20 cellular contexts compared by ENCODE assay signal in genomic region chr5:32251864-32252458, GRCh38.
DNase-seq lines count a peak whose midpoint lies in the region; ATAC-seq and TF ChIP-seq lines count a peak whose summit lies in the region.
"Had no signal": no experiment of that assay in that cellular context is flagged by ENCODE, and none has a peak within 500 bp of the region (broad histone marks: within the 10 kb centered on the region; RNA-seq: fewer than 3 reads in every experiment).

No MANE protein-coding gene starts in this region.

- H3K36me3 Mint-ChIP-seq in stimulated activated naive B cell treated with anti-CD40 and anti-IgM and Interleukin-4, amounts not matched to agents 10 μg/mL and 1 μg/mL and 100 μg/mL, for 72 hours = peaks cover 47 to 78% of the 10 kb centered on the region in 2 donors

- no peak overlapping the region for H3K4me2 ChIP-seq in MM.1S (ENCODE audit: low read depth, low read length)
- H3K4me2 ChIP-seq: PC-9 had no signal

- H3K36me3 ChIP-seq in MM.1S (replicated peaks; ENCODE audit: insufficient read depth, low read length) = peaks cover 4% of the 10 kb centered on the region; the same call in 1 of the 2 replicates
- H3K36me3 ChIP-seq: SJSA1 had no signal

- no peaks in the 10 kb centered on the region for H3K79me2 ChIP-seq in MM.1S (ENCODE audit: low read length)

- no peaks in the 10 kb centered on the region for H3K27me3 ChIP-seq in MM.1S (replicated peaks; ENCODE audit: insufficient read depth, low read length)
- H3K27me3 ChIP-seq: SJSA1 had no signal

- TF ChIP-seq CTCF in MM.1S (IDR thresholded peaks at IDR 0.05; ENCODE audit: low read length) = no peak

- H3K9me3 ChIP-seq in MM.1S (replicated peaks; ENCODE audit: insufficient read depth, low read length) = no peaks in the 10 kb centered on the region
- H3K9me3 ChIP-seq: lower lobe of right lung, SJSA1 had no signal

- H4K20me1 ChIP-seq in MM.1S (ENCODE audit: insufficient read depth, low read length) = no peaks in the 10 kb centered on the region

- no peaks in the 10 kb centered on the region for H3K9me2 ChIP-seq in MM.1S (replicated peaks; ENCODE audit: insufficient read depth, low read length)

- peak; percentile 60 for DNase-seq in NCI-H748 (lab: John Stamatoyannopoulos, UW; ENCODE audit: unreplicated experiment)
- DNase-seq in NCI-H748 treated with DMSO at 0.1 percent for 48 hours (lab: John Stamatoyannopoulos, UW) = no peak
- peak; percentile 16 for DNase-seq in NCI-H2107 (lab: John Stamatoyannopoulos, UW)
- peak; percentile 75 for DNase-seq in fibroblast of gingiva (ENCODE audit: low read depth)
- DNase-seq in stimulated activated naive B cell treated with anti-CD40 and anti-IgM and Interleukin-4, amounts not matched to agents 10 μg/mL and 1 μg/mL and 100 μg/mL, for 72 hours = no peak
- DNase-seq in NCI-H2227 treated with DMSO at 0.1 percent for 48 hours (lab: John Stamatoyannopoulos, UW) = no peak
- no peak for DNase-seq in MM.1S
- no peak for DNase-seq in SK-N-DZ (ENCODE audit: low spot score)
- DNase-seq: activated B cell treated with CpG ODN at 0.5 μM for 24 hours; activated CD4-positive, alpha-beta memory T cell treated with anti-CD3 and anti-CD28 coated beads, Interleukin-2, amount 10 ng/mL, durations not matched to agents 7 days and 5 days; activated naive CD4-positive, alpha-beta T cell treated with anti-CD3 and anti-CD28 coated beads for 36 hours; activated T-cell treated with anti-CD3 and anti-CD28 coated beads, Interleukin-2, amount 50 U/mL, for 1 hour; CD4-positive, alpha-beta memory T cell; lower lobe of right lung; NCI-H1436; NCI-H82; occipital lobe; PC-9; right cardiac atrium had no signal

- no peaks in the 10 kb centered on the region for H3K9me3 Mint-ChIP-seq in stimulated activated naive B cell treated with anti-CD40 and anti-IgM and Interleukin-4, amounts not matched to agents 10 μg/mL and 1 μg/mL and 100 μg/mL, for 72 hours
- H3K9me3 Mint-ChIP-seq: activated B cell treated with CpG ODN at 0.5 μM for 24 hours; activated CD4-positive, alpha-beta memory T cell treated with anti-CD3 and anti-CD28 coated beads, Interleukin-2, amount 10 ng/mL, durations not matched to agents 7 days and 5 days; activated naive CD4-positive, alpha-beta T cell treated with anti-CD3 and anti-CD28 coated beads for 36 hours; CD4-positive, alpha-beta memory T cell had no signal

- H3K27ac ChIP-seq in MM.1S (ENCODE audit: low read length) = no peak overlapping the region
- H3K27ac ChIP-seq: lower lobe of right lung, PC-9, SJSA1 had no signal

- peaks cover 5 to 6% of the 10 kb centered on the region in 2 donors for H3K4me1 Mint-ChIP-seq in stimulated activated naive B cell treated with anti-CD40 and anti-IgM and Interleukin-4, amounts not matched to agents 10 μg/mL and 1 μg/mL and 100 μg/mL, for 72 hours
- H3K4me1 Mint-ChIP-seq: activated CD4-positive, alpha-beta memory T cell treated with anti-CD3 and anti-CD28 coated beads, Interleukin-2, amount 10 ng/mL, durations not matched to agents 7 days and 5 days had no signal

- H2AFZ ChIP-seq in MM.1S (ENCODE audit: low read length) = no peak overlapping the region
- H2AFZ ChIP-seq: PC-9 had no signal

- H3K27me3 Mint-ChIP-seq in stimulated activated naive B cell treated with anti-CD40 and anti-IgM and Interleukin-4, amounts not matched to agents 10 μg/mL and 1 μg/mL and 100 μg/mL, for 72 hours = no peaks in the 10 kb centered on the region
- H3K27me3 Mint-ChIP-seq: activated B cell treated with CpG ODN at 0.5 μM for 24 hours; activated CD4-positive, alpha-beta memory T cell treated with anti-CD3 and anti-CD28 coated beads, Interleukin-2, amount 10 ng/mL, durations not matched to agents 7 days and 5 days; CD4-positive, alpha-beta memory T cell had no signal

- H3K4me3 ChIP-seq in MM.1S (ENCODE audit: low read length) = no peak overlapping the region
- H3K4me3 ChIP-seq: lower lobe of right lung, PC-9, SJSA1 had no signal

- no peaks in the 10 kb centered on the region for H3K4me1 ChIP-seq in MM.1S (ENCODE audit: low read length)
- H3K4me1 ChIP-seq: SJSA1 had no signal

- H3K4me3 Mint-ChIP-seq in stimulated activated naive B cell treated with anti-CD40 and anti-IgM and Interleukin-4, amounts not matched to agents 10 μg/mL and 1 μg/mL and 100 μg/mL, for 72 hours = no peak overlapping the region
- H3K4me3 Mint-ChIP-seq: activated B cell treated with CpG ODN at 0.5 μM for 24 hours; activated CD4-positive, alpha-beta memory T cell treated with anti-CD3 and anti-CD28 coated beads, Interleukin-2, amount 10 ng/mL, durations not matched to agents 7 days and 5 days; activated naive CD4-positive, alpha-beta T cell treated with anti-CD3 and anti-CD28 coated beads for 36 hours; CD4-positive, alpha-beta memory T cell had no signal

- no peaks in the 10 kb centered on the region for H3F3A ChIP-seq in MM.1S (ENCODE audit: insufficient read depth, low read length)

- no peak overlapping the region for H3K9ac ChIP-seq in MM.1S (ENCODE audit: low read length)

- peak overlapping the region; percentile 59 for H3K27ac Mint-ChIP-seq in stimulated activated naive B cell treated with anti-CD40 and anti-IgM and Interleukin-4, amounts not matched to agents 10 μg/mL and 1 μg/mL and 100 μg/mL, for 72 hours
- H3K27ac Mint-ChIP-seq: activated B cell treated with CpG ODN at 0.5 μM for 24 hours; activated CD4-positive, alpha-beta memory T cell treated with anti-CD3 and anti-CD28 coated beads, Interleukin-2, amount 10 ng/mL, durations not matched to agents 7 days and 5 days; activated naive CD4-positive, alpha-beta T cell treated with anti-CD3 and anti-CD28 coated beads for 36 hours had no signal

- no peak for ATAC-seq in stimulated activated naive B cell treated with anti-CD40 and anti-IgM and Interleukin-4, amounts not matched to agents 10 μg/mL and 1 μg/mL and 100 μg/mL, for 72 hours (replicated peaks)
- ATAC-seq: right cardiac atrium had no signal

Comparison
In these comparisons a context has a peak if more than half of its experiments do, and no peak if none do; other contexts are left out.
1. DNase-seq: peak in NCI-H748 (single experiment), NCI-H2107 (single experiment) and fibroblast of gingiva (single experiment); none in NCI-H748 treated with DMSO at 0.1 percent for 48 hours (single experiment), stimulated activated naive B cell treated with anti-CD40 and anti-IgM and Interleukin-4, amounts not matched to agents 10 μg/mL and 1 μg/mL and 100 μg/mL, for 72 hours (single experiment), NCI-H2227 treated with DMSO at 0.1 percent for 48 hours (single experiment), MM.1S (single experiment) and SK-N-DZ (single experiment).